Comparison of ENCODE assay signal across 23 cellular contexts in the genomic region with DNA sequence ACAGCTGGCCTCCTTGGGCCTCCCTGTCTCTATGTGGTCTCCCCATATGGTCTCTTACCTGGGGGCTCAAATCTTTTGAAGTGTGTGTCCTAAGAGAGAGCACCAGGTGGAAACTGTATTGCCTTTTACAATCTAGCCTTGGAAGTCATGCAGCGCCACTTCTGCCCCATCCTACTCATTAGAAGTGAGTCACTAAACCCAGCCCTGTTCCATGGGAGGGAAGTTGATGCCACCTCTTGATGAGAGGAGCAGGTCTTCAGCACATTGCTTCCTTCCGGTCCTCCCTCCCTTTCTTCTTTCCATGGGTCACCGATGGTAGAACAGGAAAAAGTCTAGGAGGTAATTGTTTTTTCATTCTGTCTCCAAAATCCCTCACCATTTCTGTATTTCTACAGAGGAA.
"Had no signal": no experiment of that assay in that cellular context is flagged by ENCODE, and none has a peak within 500 bp of the region (broad histone marks: within the 10 kb centered on the region; RNA-seq: fewer than 3 reads in every experiment).

No MANE protein-coding gene starts in this region.

- H3K9ac ChIP-seq: KMS-11 had no signal

- H3K27me3 Mint-ChIP-seq: activated CD4-positive, alpha-beta memory T cell treated with anti-CD3 and anti-CD28 coated beads, Interleukin-2, amount 10 ng/mL, durations not matched to agents 7 days and 5 days; activated naive CD8-positive, alpha-beta T cell; activated T-helper 17 cell treated with anti-CD3 and anti-CD28 coated beads, Interleukin-2, amount 50 U/mL, for 72 hours had no signal

- H3K36me3 ChIP-seq: cardiac muscle cell, MG63, WERI-Rb-1 had no signal

- H3K4me3 ChIP-seq: cardiac muscle cell, MG63, SK-N-MC had no signal

- H3K27ac Mint-ChIP-seq: activated CD4-positive, alpha-beta memory T cell treated with anti-CD3 and anti-CD28 coated beads, Interleukin-2, amount 10 ng/mL, durations not matched to agents 7 days and 5 days; activated CD4-positive, alpha-beta T cell treated with anti-CD3 and anti-CD28 coated beads for 36 hours; activated naive CD4-positive, alpha-beta T cell treated with anti-CD3 and anti-CD28 coated beads for 36 hours; activated naive CD8-positive, alpha-beta T cell; activated T-helper 17 cell treated with anti-CD3 and anti-CD28 coated beads, Interleukin-2, amount 50 U/mL, for 72 hours; brain had no signal

- DNase-seq: activated CD4-positive, alpha-beta memory T cell treated with anti-CD3 and anti-CD28 coated beads, Interleukin-2, amount 10 ng/mL, durations not matched to agents 7 days and 5 days; activated CD4-positive, alpha-beta T cell treated with anti-CD3 and anti-CD28 coated beads for 36 hours; activated CD4-positive, alpha-beta T cell treated with anti-CD3 and anti-CD28 coated beads, Interleukin-2, amount 50 U/mL, for 1 hour; activated gamma-delta T cell; activated naive CD4-positive, alpha-beta T cell treated with anti-CD3 and anti-CD28 coated beads for 36 hours; activated T-cell treated with anti-CD3 and anti-CD28 coated beads for 4 hours; activated T-cell treated with anti-CD3 and anti-CD28 coated beads, Interleukin-2, amount 50 U/mL, for 48 hours; amygdala; MG63; NCI-H1105 treated with DMSO at 0.1 percent for 48 hours; NCI-H1436 treated with DMSO at 0.1 percent for 48 hours; NCI-H187; NCI-H2081; NCI-H510A treated with DMSO at 0.1 percent for 48 hours; SIG-M5; T-helper 1 cell; WERI-Rb-1 had no signal

- H3K4me1 Mint-ChIP-seq: activated CD4-positive, alpha-beta memory T cell treated with anti-CD3 and anti-CD28 coated beads, Interleukin-2, amount 10 ng/mL, durations not matched to agents 7 days and 5 days; activated CD4-positive, alpha-beta T cell treated with anti-CD3 and anti-CD28 coated beads for 36 hours; activated T-helper 17 cell treated with anti-CD3 and anti-CD28 coated beads, Interleukin-2, amount 50 U/mL, for 72 hours had no signal

- H3K36me3 Mint-ChIP-seq: activated naive CD8-positive, alpha-beta T cell; brain had no signal

- H3K27ac ChIP-seq: cardiac muscle cell, KMS-11, SK-N-MC, WERI-Rb-1 had no signal

- H3K27me3 ChIP-seq: MG63 had no signal

- H3K4me2 ChIP-seq: KMS-11 had no signal

- H3K9me3 ChIP-seq: MG63 had no signal

- ATAC-seq: activated CD4-positive, alpha-beta T cell treated with anti-CD3 and anti-CD28 coated beads for 36 hours; activated T-helper 17 cell treated with anti-CD3 and anti-CD28 coated beads, Interleukin-2, amount 50 U/mL, for 72 hours had no signal

- H3K4me3 Mint-ChIP-seq: activated CD4-positive, alpha-beta memory T cell treated with anti-CD3 and anti-CD28 coated beads, Interleukin-2, amount 10 ng/mL, durations not matched to agents 7 days and 5 days; activated CD4-positive, alpha-beta T cell treated with anti-CD3 and anti-CD28 coated beads for 36 hours; activated naive CD4-positive, alpha-beta T cell treated with anti-CD3 and anti-CD28 coated beads for 36 hours; activated naive CD8-positive, alpha-beta T cell; activated T-helper 17 cell treated with anti-CD3 and anti-CD28 coated beads, Interleukin-2, amount 50 U/mL, for 72 hours; brain had no signal
